ENCODE assay signal across 9 cellular contexts in genomic region chr10:79027147-79028055, GRCh38. TPM values are rescaled to one million over a fixed set of nuclear protein-coding genes. Genes with fewer than 3 reads are reported as not detected.
A peak's percentile ranks its signal among the peaks of the same experiment; 100 is the strongest.
DNase-seq lines count a peak whose midpoint lies in the region; ATAC-seq, FAIRE-seq and TF ChIP-seq lines count a peak whose summit lies in the region.
"Had no signal": no experiment of that assay in that cellular context is flagged by ENCODE, and none has a peak within 500 bp of the region (broad histone marks: within the 10 kb centered on the region; RNA-seq: fewer than 3 reads in every experiment).

No MANE protein-coding gene starts in this region.

- H3K9ac ChIP-seq in GM12878 (ENCODE audit: control insufficient read depth, insufficient read depth, low read length): no peak overlapping the region

- no peak overlapping the region for H2AFZ ChIP-seq in GM12878 (ENCODE audit: control insufficient read depth, low read depth, low read length)
- no peak overlapping the region for H2AFZ ChIP-seq in OCI-LY7 (ENCODE audit: low read length)

- no peak for FAIRE-seq in GM12878 (lab: Jason Lieb, UNC)
- FAIRE-seq: RCC 7860 had no signal

- WGBS in GM12878 (ENCODE audit: insufficient coverage, insufficient replicate concordance, low lambda C conversion rate, missing lambda C conversion rate): under 1% methylated on average over 17 of the region's 18 CpGs

- POLR2A ChIA-PET in GM12878 (lab: Charles Lee): no interaction called here
- POLR2A ChIA-PET in OCI-LY7 (lab: Charles Lee): no interaction called here

- ATAC-seq in GM12878: peak; percentile 28; the same call in 2 of the 3 replicates
- ATAC-seq in omental fat pad (ENCODE audit: low FRiP score): no peak

- H3K79me2 ChIP-seq in GM12878 (ENCODE audit: control insufficient read depth, insufficient read depth, low read length): no peaks in the 10 kb centered on the region
- H3K79me2 ChIP-seq in OCI-LY7 (ENCODE audit: insufficient read depth, low read depth, low read length): no peaks in the 10 kb centered on the region

- no peak for TF ChIP-seq POLR2A in GM12878 (IDR thresholded peaks at IDR 0.05; ENCODE audit: low read depth, low read length)

- H3K4me2 ChIP-seq in GM12878 (ENCODE audit: control insufficient read depth, insufficient read depth): no peak overlapping the region
- H3K4me2 ChIP-seq in OCI-LY7 (ENCODE audit: low read length): no peak overlapping the region

- CTCF ChIA-PET in GM12878 (lab: Yijun Ruan, JAX): no interaction called here
- CTCF ChIA-PET in OCI-LY7 (lab: Charles Lee; ENCODE audit: unreplicated experiment): no interaction called here

- no peak for TF ChIP-seq RAD21 in GM12878 (IDR thresholded peaks at IDR 0.05; ENCODE audit: insufficient read depth, low read depth, low read length)

- no peak for TF ChIP-seq CTCF in GM12878 (IDR thresholded peaks at IDR 0.05 in 2 of 3, conservative IDR thresholded peaks at IDR 0.05 in 1 of 3; ENCODE audit: control insufficient read depth in 2 of 3, extremely low read depth in 1 of 3, insufficient read depth in 1 of 3, low read depth in 3 of 3, low read length in 3 of 3)
- TF ChIP-seq CTCF in OCI-LY7 (conservative IDR thresholded peaks at IDR 0.05; ENCODE audit: low read length): no peak
- no peak for TF ChIP-seq CTCF in omental fat pad (IDR thresholded peaks at IDR 0.05)

- BruUV-seq in GM12878 (replicated peaks; lab: Mats Ljungman, UMichigan): no TSS peak
- BruUV-seq in OCI-LY7 (replicated peaks; lab: Mats Ljungman, UMichigan): no TSS peak

- peaks cover 14% of the 10 kb centered on the region for H3K4me1 ChIP-seq in GM12878 (ENCODE audit: control insufficient read depth, insufficient read depth, low read length)
- H3K4me1 ChIP-seq in OCI-LY7 (ENCODE audit: insufficient read depth, low read length, poor library complexity, severe bottlenecking): peaks cover 16% of the 10 kb centered on the region

- no peaks in the 10 kb centered on the region for H3K36me3 ChIP-seq in GM12878 (ENCODE audit: control insufficient read depth in 2 of 2, insufficient read depth in 2 of 2, low read length in 1 of 2)
- no peaks in the 10 kb centered on the region for H3K36me3 ChIP-seq in OCI-LY7 (ENCODE audit: insufficient read depth, low read length)
- H3K36me3 ChIP-seq: esophagus muscularis mucosa had no signal

- no peaks in the 10 kb centered on the region for H3K9me3 ChIP-seq in GM12878 (replicated peaks; ENCODE audit: control insufficient read depth, insufficient read depth, low read length)
- no peaks in the 10 kb centered on the region for H3K9me3 ChIP-seq in OCI-LY7 (ENCODE audit: low read length)
- H3K9me3 ChIP-seq: esophagus muscularis mucosa had no signal

- H3K4me3 ChIP-seq in GM12878: no peak overlapping the region
- no peak overlapping the region for H3K4me3 ChIP-seq in OCI-LY7 (ENCODE audit: low read depth, low read length, poor library complexity, severe bottlenecking)
- H3K4me3 ChIP-seq: esophagus muscularis mucosa had no signal

- RAD21 ChIA-PET in GM12878 (lab: Charles Lee; ENCODE audit: unreplicated experiment): no interaction called here

- no peaks in the 10 kb centered on the region for H3K9me2 ChIP-seq in OCI-LY7 (ENCODE audit: insufficient read depth, low read length)

- no peaks in the 10 kb centered on the region for H4K20me1 ChIP-seq in GM12878 (ENCODE audit: control insufficient read depth, insufficient read depth)
- H4K20me1 ChIP-seq in OCI-LY7 (ENCODE audit: insufficient read depth, low read length): no peaks in the 10 kb centered on the region

- H3K27ac ChIP-seq in GM12878 (ENCODE audit: control insufficient read depth, insufficient read depth) (no peak overlapping the region), OCI-LY7 (ENCODE audit: low read depth, low read length, poor library complexity, severe bottlenecking) (no peak overlapping the region)
- H3K27ac ChIP-seq: esophagus muscularis mucosa had no signal

- in situ Hi-C loops in GM12878 (cut with MboI): no loop called here

- TF ChIP-seq EP300 in GM12878 (IDR thresholded peaks at IDR 0.05; ENCODE audit: borderline replicate concordance in 1 of 2, control insufficient read depth in 1 of 2, low read depth in 2 of 2, low read length in 2 of 2): no peak

- intact Hi-C loops in GM12878 (cut with micrococcal nuclease; ENCODE audit: unreplicated experiment): no loop called here
- intact Hi-C loops in OCI-LY7 (cut with micrococcal nuclease; ENCODE audit: unreplicated experiment): no loop called here

- peaks cover 0 to 1% of the 10 kb centered on the region in 2 experiments; a peak in 1 of 4 replicates for H3K27me3 ChIP-seq in GM12878 (replicated peaks in 1 of 2; ENCODE audit: control insufficient read depth in 2 of 2, insufficient read depth in 2 of 2, low read length in 1 of 2)
- H3K27me3 ChIP-seq: esophagus muscularis mucosa had no signal

- SMC1A ChIA-PET in GM12878 (lab: Charles Lee; ENCODE audit: uncharacterized antibody, unreplicated experiment): no interaction called here

- DNase-seq in HUDEP-2 (lab: John Stamatoyannopoulos, UW; ENCODE audit: unreplicated experiment in 76 of 76): peak; percentile 48 to 99 (median 91)
- DNase-seq in NCI-H510A (lab: John Stamatoyannopoulos, UW): peak; percentile 84
- no peak for DNase-seq in GM12878 (ENCODE audit: low read depth, low spot score)
- DNase-seq in stimulated activated CD8-positive, alpha-beta memory T cell treated with anti-CD3 and anti-CD28 coated beads, Interleukin-12 subunit alpha, Interleukin-12 subunit beta, amount 100 ng/mL, for 4 hours (ENCODE audit: low read depth): peak; percentile 59
- no peak for DNase-seq in OCI-LY7 (ENCODE audit: low spot score)
- no peak for DNase-seq in NCI-H2171 treated with DMSO at 0.1 percent for 48 hours (lab: John Stamatoyannopoulos, UW)
- no peak for DNase-seq in omental fat pad (ENCODE audit: low spot score)

TF ChIP-seq in GM12878, 131 proteins besides CTCF, POLR2A, EP300 and RAD21:
- TF ChIP-seq MEF2B (IDR thresholded peaks at IDR 0.05; ENCODE audit: partially characterized antibody, poor library complexity, severe bottlenecking) (peak; percentile 24), POU2F2 (IDR thresholded peaks at IDR 0.05; ENCODE audit: borderline replicate concordance, low read depth, low read length) (no peak), MLLT1 (IDR thresholded peaks at IDR 0.05) (peak; percentile 70; the same call in 1 of the 2 replicates), NFIC (IDR thresholded peaks at IDR 0.05; ENCODE audit: low read depth, low read length) (no peak), PKNOX1 (IDR thresholded peaks at IDR 0.05) (peak; percentile 27; the same call in 1 of the 2 replicates), RUNX3 (IDR thresholded peaks at IDR 0.05; ENCODE audit: low read length) (peak; percentile 43; the same call in 1 of the 2 replicates), BHLHE40 (IDR thresholded peaks at IDR 0.05; ENCODE audit: borderline replicate concordance in 1 of 2, low read depth in 2 of 2, low read length in 1 of 2) (peak; percentile 73 to 87; a peak in 3 of 4 replicates), SIN3A (IDR thresholded peaks at IDR 0.05; ENCODE audit: low read depth, low read length) (no peak)

RNA-seq across cellular contexts. Expression of gene ZMIZ1, which starts 41.4 kb away (rescaled TPM):
- 58.0 and 59.2 TPM in 2 replicates for total RNA-seq in GM12878 (2013; cell fraction: nucleolus; rRNA removed)
- 11.6 and 15.6 TPM in 2 replicates for total RNA-seq in GM12878 (2014; rRNA removed)
- 8.8 and 9.3 TPM in 2 replicates for total RNA-seq in GM12878 (2014; rRNA removed; fragmentation: Illumina TruSeq; extraction: Trizol)
- 76.8 and 82.3 TPM in 2 replicates for total RNA-seq in GM12878 (2021)
- 13.1 TPM for polyA plus RNA-seq in GM12878 (2011; ENCODE audit: low read depth)
- 3.8 and 6.2 TPM in 2 replicates for polyA plus RNA-seq in GM12878 (2011; rRNA removed)
- polyA plus RNA-seq in GM12878 (2011; cell fraction: cytosol; rRNA removed): 10.6 and 15.1 TPM in 2 replicates
- 38.2 and 62.5 TPM in 2 replicates for polyA plus RNA-seq in GM12878 (2011; cell fraction: nucleus; rRNA removed)
- polyA plus RNA-seq in GM12878 (2012): 29.9 and 31.2 TPM in 2 replicates
- polyA plus RNA-seq in GM12878 (2014; fragmentation: Illumina TruSeq; extraction: Trizol): 30.8 and 53.4 TPM in 2 replicates
- polyA plus RNA-seq in GM12878 (2014; fragmentation: Nextera tagmentation; extraction: Ambion mirVana): 1 to 10 TPM; 3.1 to 4.5 TPM
- 25.3 and 42.8 TPM in 2 replicates for polyA plus RNA-seq in GM12878 (2014; rRNA removed)
- polyA plus RNA-seq in GM12878 (2016; fragmentation: Nextera tagmentation; extraction: Ambion mirVana): 10 to 100 TPM; 14.6 to 15.3 TPM
- polyA minus RNA-seq in GM12878 (2011; rRNA and poly(A)+ RNA removed): 12.3 and 21.0 TPM in 2 replicates
- polyA minus RNA-seq in GM12878 (2011; cell fraction: cytosol; rRNA and poly(A)+ RNA removed): 19.8 and 25.0 TPM in 2 replicates
- polyA minus RNA-seq in GM12878 (2011; cell fraction: nucleus; rRNA and poly(A)+ RNA removed): 21.2 and 33.5 TPM in 2 replicates
- total RNA-seq in OCI-LY7 (2014; rRNA removed; shearing (Covaris generic)): 18.9 and 20.4 TPM in 2 replicates
- total RNA-seq in OCI-LY7 (2022): 58.3 and 66.9 TPM in 2 replicates
- 10 to 100 TPM; 24.2 to 64.8 (median 43.1) TPM for total RNA-seq in omental fat pad

Comparison
In these comparisons a context has a peak if more than half of its experiments do, and no peak if none do; other contexts are left out.
1. DNase-seq: peak in HUDEP-2 (76 of 76), NCI-H510A (single experiment) and stimulated activated CD8-positive, alpha-beta memory T cell treated with anti-CD3 and anti-CD28 coated beads, Interleukin-12 subunit alpha, Interleukin-12 subunit beta, amount 100 ng/mL, for 4 hours (single experiment); none in GM12878 (single experiment), OCI-LY7 (single experiment), NCI-H2171 treated with DMSO at 0.1 percent for 48 hours (single experiment) and omental fat pad (single experiment).